ENCODE assay signal across 9 cellular contexts in genomic region chr19:14112809-14113385, GRCh38. TPM values are rescaled to one million over a fixed set of nuclear protein-coding genes. Genes with fewer than 3 reads are reported as not detected.
DNase-seq lines count a peak whose midpoint lies in the region; ATAC-seq and TF ChIP-seq lines count a peak whose summit lies in the region.
"Had no signal": no experiment of that assay in that cellular context is flagged by ENCODE, and none has a peak within 500 bp of the region (broad histone marks: within the 10 kb centered on the region; RNA-seq: fewer than 3 reads in every experiment).

No MANE protein-coding gene starts in this region.

- H3K4me3 ChIP-seq in cardiac fibroblast (replicated peaks in 1 of 2; ENCODE audit: low read depth in 2 of 2, low read length in 2 of 2) (peak overlapping the region; percentile 3 to 14), liver (ENCODE audit: low read depth in 1 of 3, low read length in 3 of 3) (peak overlapping the region; percentile 5 to 28 (median 5)), stomach (peak overlapping the region; percentile 0 to 13 (median 4))

- peak overlapping the region; percentile 50 to 79 for H3K9ac ChIP-seq in liver (ENCODE audit: low read depth in 1 of 2, low read length in 2 of 2)

- H3K4me3 Mint-ChIP-seq in HFFc6, result peak overlapping the region; percentile 53; the same call in 1 of the 2 replicates

- TF ChIP-seq CTCF in HFFc6 (IDR thresholded peaks at IDR 0.05) (no peak), cardiac fibroblast (IDR thresholded peaks at IDR 0.05; ENCODE audit: low read depth, low read length) (no peak), liver (IDR thresholded peaks at IDR 0.05; ENCODE audit: low read depth, low read length, missing input control) (no peak), stomach (IDR thresholded peaks at IDR 0.05) (no peak)

- H3K27ac ChIP-seq in liver (ENCODE audit: low read depth in 1 of 2, low read length in 2 of 2), result peak overlapping the region; percentile 88 to 97
- peak overlapping the region; percentile 45 to 99 (median 84) for H3K27ac ChIP-seq in stomach

- TF ChIP-seq EP300 in stomach (IDR thresholded peaks at IDR 0.05), result no peak

- WGBS in liver, result 37% methylated on average over 12 of the region's 12 CpGs
- WGBS in stomach, 5 donors, result 41 to 61% (median 51%) methylated on average over 11 to 12 of the region's 12 CpGs

- intact Hi-C loops in stomach (cut with DNase I; ENCODE audit: low total_unique reads), result no loop called here

- DNase-seq in HFFc6, result no peak
- DNase-seq in cardiac fibroblast (ENCODE audit: low read depth in 2 of 2), result peak in 1 of 2 donors; percentile 51
- no peak for DNase-seq in stomach
- no peak for DNase-seq in activated CD4-positive, alpha-beta T cell treated with anti-CD3 and anti-CD28 coated beads, Interleukin-2, amount 50 U/mL, for 48 hours
- DNase-seq in foreskin melanocyte, result no peak
- DNase-seq: head of caudate nucleus had no signal

- H3K4me1 ChIP-seq in liver (ENCODE audit: control insufficient read depth in 4 of 4, insufficient read depth in 4 of 4, low read length in 3 of 4) (peaks cover 15 to 56% (median 46%) of the 10 kb centered on the region in 4 donors), stomach (peaks cover 45 to 74% (median 61%) of the 10 kb centered on the region in 4 donors)

- H3K27me3 ChIP-seq in liver (ENCODE audit: control insufficient read depth in 4 of 4, insufficient read depth in 4 of 4, low read length in 3 of 4) (no peaks in the 10 kb centered on the region), stomach (no peaks in the 10 kb centered on the region)

- peak overlapping the region; percentile 87 for H3K27ac Mint-ChIP-seq in HFFc6

- H3K27me3 Mint-ChIP-seq in HFFc6 (ENCODE audit: insufficient read depth), result peaks cover 1% of the 10 kb centered on the region; the same call in 1 of the 2 replicates

- peak in 1 of 2 donors; percentile 20 for TF ChIP-seq RAD21 in liver (IDR thresholded peaks at IDR 0.05)

- H3K9me3 ChIP-seq in liver (ENCODE audit: control insufficient read depth in 4 of 4, low read length in 3 of 4) (no peaks in the 10 kb centered on the region), stomach (no peaks in the 10 kb centered on the region)

- no peaks in the 10 kb centered on the region for H3K9me3 Mint-ChIP-seq in HFFc6

- TF ChIP-seq POLR2A in stomach (IDR thresholded peaks at IDR 0.05), result no peak

- peaks cover 36% of the 10 kb centered on the region for H3K4me1 Mint-ChIP-seq in HFFc6 (ENCODE audit: low read depth)

- ATAC-seq in HG02885 (IDR thresholded peaks at IDR 0.05; ENCODE audit: poor library complexity, unreplicated experiment) (no peak), GM18867 (IDR thresholded peaks at IDR 0.05; ENCODE audit: unreplicated experiment) (no peak)

- peaks cover 4% of the 10 kb centered on the region; the same call in 1 of the 2 replicates for H3K36me3 Mint-ChIP-seq in HFFc6 (ENCODE audit: low read depth)

- no peaks in the 10 kb centered on the region for H3K36me3 ChIP-seq in liver (ENCODE audit: control insufficient read depth in 4 of 4, insufficient read depth in 3 of 4, low read depth in 1 of 4, low read length in 3 of 4)
- H3K36me3 ChIP-seq in stomach, result peaks cover 0 to 10% (median 4%) of the 10 kb centered on the region in 4 donors

TF ChIP-seq in liver, 16 proteins besides CTCF, POLR2A, EP300 and RAD21:
- TF ChIP-seq GABPA (IDR thresholded peaks at IDR 0.05 in 1 of 2, conservative IDR thresholded peaks at IDR 0.05 in 1 of 2) (peak; percentile 37 to 77), FOXA2 (IDR thresholded peaks at IDR 0.05) (no peak), HNF4G (IDR thresholded peaks at IDR 0.05) (no peak), EGR1 (IDR thresholded peaks at IDR 0.05; ENCODE audit: low read depth in 2 of 2) (peak; percentile 96 to 98), FOXA1 (IDR thresholded peaks at IDR 0.05) (no peak), HNF4A (conservative IDR thresholded peaks at IDR 0.05) (peak; percentile 68 to 75), MAX (IDR thresholded peaks at IDR 0.05) (peak; percentile 18), YY1 (IDR thresholded peaks at IDR 0.05) (peak; percentile 69), RXRA (IDR thresholded peaks at IDR 0.05) (peak; percentile 84 to 89), NR2F2 (IDR thresholded peaks at IDR 0.05) (peak; percentile 68), SP1 (IDR thresholded peaks at IDR 0.05) (peak; percentile 84), JUND (IDR thresholded peaks at IDR 0.05) (peak in 1 of 2 donors; percentile 9)

RNA-seq across cellular contexts. Expression of gene PRKACA, which starts 4.7 kb away (rescaled TPM):
- 100 to 1,000 TPM; 137 to 170 (median 149) TPM for total RNA-seq in HFFc6 (2021; fragmentation: NEBNext Ultra II Directional; extraction: Animal tissue kit (Norgen Biotek cat#: 25700))
- total RNA-seq in liver (10 to 100 TPM; 28.5 to 51.9 TPM), stomach (100 to 1,000 TPM in 1 of 5 donors, 10 to 100 TPM in 4; 14.7 to 159 (median 26.6) TPM)
- polyA plus RNA-seq in liver (10 to 100 TPM; 15.5 to 72.4 TPM), stomach (10 to 100 TPM; 27.7 to 43.8 (median 38.2) TPM)

RNA-seq across cellular contexts. Expression of gene SAMD1, which starts 22.3 kb away (rescaled TPM):
- 10 to 100 TPM; 33.0 to 48.6 (median 35.9) TPM for total RNA-seq in HFFc6 (2021; fragmentation: NEBNext Ultra II Directional; extraction: Animal tissue kit (Norgen Biotek cat#: 25700))
- 10 to 100 TPM in 1 of 2 donors, 1 to 10 TPM in 1; 6.4 to 33.0 TPM for total RNA-seq in liver
- polyA plus RNA-seq in liver, result 10 to 100 TPM in 1 of 2 donors, 1 to 10 TPM in 1; 2.1 to 11.7 TPM
- total RNA-seq in stomach, result 100 to 1,000 TPM in 1 of 5 donors, 10 to 100 TPM in 3, 1 to 10 TPM in 1; 4.8 to 228 (median 24.6) TPM
- polyA plus RNA-seq in stomach, result 10 to 100 TPM; 16.3 to 29.1 (median 22.4) TPM

RNA-seq across cellular contexts. Expression of gene ASF1B, which starts 23.5 kb away (rescaled TPM):
- total RNA-seq in HFFc6 (2021; fragmentation: NEBNext Ultra II Directional; extraction: Animal tissue kit (Norgen Biotek cat#: 25700)), result 10 to 100 TPM; 11.0 to 22.8 (median 18.6) TPM
- total RNA-seq in liver (10 to 100 TPM in 1 of 2 donors, under 1 TPM in 1; 0.25 to 20.5 TPM), stomach (100 to 1,000 TPM in 1 of 5 donors, 1 to 10 TPM in 3, not detected in 1; 2.6 to 120 (median 5.5) TPM)
- polyA plus RNA-seq in liver (1 to 10 TPM in 1 of 2 donors, under 1 TPM in 1; 0.63 to 2.6 TPM), stomach (10 to 100 TPM in 1 of 3 donors, 1 to 10 TPM in 2; 5.7 to 11.0 (median 8.8) TPM)

RNA-seq across cellular contexts. Expression of gene C19orf67, which starts 27.3 kb away (rescaled TPM):
- not detected for total RNA-seq in HFFc6 (2021; fragmentation: NEBNext Ultra II Directional; extraction: Animal tissue kit (Norgen Biotek cat#: 25700))
- under 1 TPM in 1 of 2 donors, not detected in 1; 0.25 TPM for total RNA-seq in liver
- polyA plus RNA-seq in liver, result not detected
- not detected for total RNA-seq in stomach
- under 1 TPM in 1 of 3 donors, not detected in 2; 0.50 TPM for polyA plus RNA-seq in stomach

RNA-seq across cellular contexts. Expression of gene MISP3, which starts 40.3 kb away (rescaled TPM):
- 1 to 10 TPM in 2 of 6 experiments, under 1 TPM in 4; 0.62 to 1.2 (median 0.88) TPM for total RNA-seq in HFFc6 (2021; fragmentation: NEBNext Ultra II Directional; extraction: Animal tissue kit (Norgen Biotek cat#: 25700))
- total RNA-seq in liver (1 to 10 TPM in 1 of 2 donors, under 1 TPM in 1; 0.28 to 3.8 TPM), stomach (10 to 100 TPM in 4 of 5 donors, 1 to 10 TPM in 1; 2.0 to 88.7 (median 34.1) TPM)
- polyA plus RNA-seq in liver (1 to 10 TPM; 1.8 to 3.9 TPM), stomach (10 to 100 TPM; 14.9 to 29.8 (median 25.1) TPM)
